In the genomic region with DNA sequence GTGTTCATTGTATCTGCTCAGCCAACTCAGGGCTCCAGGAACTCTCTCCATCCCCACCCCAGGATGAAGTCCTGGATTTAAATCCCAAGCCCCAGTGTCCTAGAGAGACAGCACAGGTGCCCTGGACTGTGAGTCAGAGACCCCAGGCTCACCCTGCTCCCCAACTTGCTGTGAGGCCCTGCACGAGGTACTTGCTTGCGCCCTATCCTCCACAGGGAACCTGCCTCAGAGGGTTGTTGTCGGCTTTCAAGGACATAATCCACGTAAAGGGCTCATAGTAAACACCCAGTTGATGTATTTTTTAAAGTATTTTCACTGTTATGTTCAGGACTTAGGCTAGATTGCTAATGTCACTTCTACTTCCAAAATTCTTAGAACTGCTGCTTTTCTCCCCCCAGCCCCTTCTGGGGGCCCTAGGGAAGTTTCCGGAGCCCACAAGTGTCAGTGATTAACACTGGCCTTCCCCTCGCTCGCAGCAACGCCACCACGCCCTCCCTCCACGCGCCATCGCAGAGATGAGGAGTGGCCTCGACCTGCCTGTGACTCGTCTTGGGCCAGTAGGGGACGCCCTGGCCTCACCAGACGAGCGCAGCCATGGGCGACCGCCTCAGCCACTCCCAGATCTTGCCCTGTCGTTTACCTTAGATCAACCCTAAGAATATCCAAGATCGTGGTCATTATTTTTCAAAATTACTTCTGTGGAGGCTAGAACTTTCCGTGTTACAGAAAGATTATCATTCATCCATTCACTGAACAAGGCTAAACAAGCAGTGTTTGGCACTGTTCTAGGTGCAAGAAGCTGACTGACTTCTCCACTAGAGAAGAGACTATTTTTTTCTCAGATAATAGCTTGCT, we compare ENCODE assay signal across 8 cellular contexts. TPM values are rescaled to one million over a fixed set of nuclear protein-coding genes. Genes with fewer than 3 reads are reported as not detected.
A peak's percentile ranks its signal among the peaks of the same experiment; 100 is the strongest.
DNase-seq lines count a peak whose midpoint lies in the region; ATAC-seq, FAIRE-seq and TF ChIP-seq lines count a peak whose summit lies in the region.

No MANE protein-coding gene starts in this region.

- peak; percentile 86 for ATAC-seq in HG03432 (IDR thresholded peaks at IDR 0.05; ENCODE audit: unreplicated experiment)

- DNase-seq in GM19239 (ENCODE audit: insufficient read length, low spot score) (no peak), NCI-H510A treated with DMSO at 0.1 percent for 48 hours (lab: John Stamatoyannopoulos, UW) (peak; percentile 65), dorsolateral prefrontal cortex (peak; percentile 77 to 86 (median 82)), medulla oblongata (ENCODE audit: extremely low spot score) (peak; percentile 92)
- peak; percentile 76 for DNase-seq in activated CD4-positive, alpha-beta T cell treated with anti-CD3 and anti-CD28 coated beads, Interleukin-2, amount 50 U/mL, for 1 hour
- peak; percentile 63 for DNase-seq in stimulated activated CD8-positive, alpha-beta memory T cell treated with anti-CD3 and anti-CD28 coated beads, Interleukin-12 subunit alpha, Interleukin-12 subunit beta, amount 100 ng/mL, for 1 hour (ENCODE audit: low read depth)

- FAIRE-seq in GM19239 (lab: Jason Lieb, UNC), result peak; percentile 97

- peaks cover 62% of the 10 kb centered on the region for H3K4me1 ChIP-seq in BLaER1

- no peak overlapping the region for H3K27ac ChIP-seq in BLaER1
- H3K27ac ChIP-seq in dorsolateral prefrontal cortex, result peak overlapping the region in 10 of 59 donors; percentile 4 to 61 (median 26)

- H4K20me1 ChIP-seq in BLaER1, result no peaks in the 10 kb centered on the region

- intact Hi-C loops in dorsolateral prefrontal cortex (cut with DNase I), result loop anchor here (2.0 to 10.0 kb wide), 7 partner anchors 60 to 390 kb away; partner anchors contain the start of genes BUB1B (in 1 of the 2) and FSIP1 (in 1 of the 2)

- H3K9ac ChIP-seq in BLaER1, result peak overlapping the region; percentile 34; the same call in 1 of the 2 replicates

- H3K4me2 ChIP-seq in BLaER1, result peak overlapping the region; percentile 69

- H3K4me3 ChIP-seq in BLaER1 (peak overlapping the region; percentile 22; the same call in 1 of the 2 replicates), dorsolateral prefrontal cortex (peak overlapping the region in 45 of 59 donors; percentile 3 to 56 (median 31))

- H3K36me3 ChIP-seq in BLaER1, result no peaks in the 10 kb centered on the region

- H3K27me3 ChIP-seq in BLaER1, result no peaks in the 10 kb centered on the region
- no peaks in the 10 kb centered on the region for H3K27me3 ChIP-seq in dorsolateral prefrontal cortex

- TF ChIP-seq CTCF in dorsolateral prefrontal cortex (IDR thresholded peaks at IDR 0.05 in 54 of 56, conservative IDR thresholded peaks at IDR 0.05 in 2 of 56; ENCODE audit: low read depth in 1 of 56, partially characterized antibody in 56 of 56), result peak; percentile 42 to 98 (median 88)

- no peaks in the 10 kb centered on the region for H3K9me3 ChIP-seq in BLaER1

RNA-seq across cellular contexts. Expression of gene SRP14, which starts 6.0 kb away (rescaled TPM):
- total RNA-seq in dorsolateral prefrontal cortex, result 100 to 1,000 TPM; 118 to 280 (median 179) TPM
